Comparison of ENCODE assay signal across 1 cellular context in genomic region chr3:66048051-66048395, GRCh38.
TF ChIP-seq lines count a peak whose summit lies in the region.

No MANE protein-coding gene starts in this region.

TF ChIP-seq in HepG2, 621 proteins besides CTCF, POLR2A, EP300 and RAD21 (continued from another document):
- TF ChIP-seq ZNF609 (CRISPR knock-in tag; IDR thresholded peaks at IDR 0.05; ENCODE audit: borderline replicate concordance): no peak
TF ChIP-seq in HepG2: peak in this region for 1.
